Comparison of ENCODE assay signal across 16 cellular contexts in the genomic region with DNA sequence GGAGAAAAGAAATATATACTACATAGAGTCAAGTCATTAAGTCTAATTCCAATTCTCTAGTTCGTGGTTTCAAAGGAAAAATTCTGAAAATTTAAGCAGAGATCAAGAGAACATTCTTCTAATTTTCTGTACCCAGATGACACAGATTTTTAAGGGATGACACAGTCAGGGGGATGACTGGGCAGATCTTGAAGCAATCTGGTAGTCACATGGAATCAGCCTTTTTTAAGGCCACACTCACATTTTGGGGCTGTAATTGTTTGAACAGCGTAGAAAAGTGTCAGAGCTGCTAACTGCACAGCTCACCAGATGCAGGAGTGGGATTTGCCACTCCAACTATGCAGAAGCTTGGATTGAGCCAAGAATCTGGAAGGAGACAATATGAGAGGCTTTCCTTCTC. TPM values are rescaled to one million over a fixed set of nuclear protein-coding genes. Genes with fewer than 3 reads are reported as not detected.
DNase-seq lines count a peak whose midpoint lies in the region; FAIRE-seq and TF ChIP-seq lines count a peak whose summit lies in the region.
"Had no signal": no experiment of that assay in that cellular context is flagged by ENCODE, and none has a peak within 500 bp of the region (broad histone marks: within the 10 kb centered on the region; RNA-seq: fewer than 3 reads in every experiment).

No MANE protein-coding gene starts in this region.

- no peaks in the 10 kb centered on the region for H3K4me1 ChIP-seq in ascending aorta

- H3K4me3 ChIP-seq in ascending aorta = no peak overlapping the region

- H3K27ac ChIP-seq in ascending aorta = no peak overlapping the region
- H3K27ac ChIP-seq: 22Rv1 had no signal

- DNase-seq in A172 (ENCODE audit: low spot score) (peak; percentile 96), H54 (ENCODE audit: insufficient read length, low spot score) (no peak), astrocyte of the hippocampus (ENCODE audit: low read depth, low spot score) (peak; percentile 62), kidney glomerular epithelial cell (lab: John Stamatoyannopoulos, UW) (peak; percentile 13), NCI-H1694 treated with DMSO at 0.1 percent for 48 hours (lab: John Stamatoyannopoulos, UW) (no peak), ascending aorta (ENCODE audit: low spot score in 2 of 2) (no peak), dermis blood vessel endothelial cell (no peak), cerebellum (ENCODE audit: low spot score) (no peak)
- DNase-seq: activated CD4-positive, alpha-beta T cell treated with anti-CD3 and anti-CD28 coated beads, Interleukin-2, amount 10 ng/mL, durations not matched to agents 24 days and 14 days; activated T-cell treated with anti-CD3 and anti-CD28 coated beads, Interleukin-2, amount 50 U/mL, for 48 hours; left colon; naive thymus-derived CD4-positive, alpha-beta T cell; NCI-H1417; NCI-H510A; RPMI8226 had no signal

- peak; percentile 43 for FAIRE-seq in H54 (lab: Jason Lieb, UNC)

- intact Hi-C loops in ascending aorta (cut with DNase I) = no loop called here

- H3K36me3 ChIP-seq in ascending aorta = no peaks in the 10 kb centered on the region

- TF ChIP-seq CTCF in ascending aorta (IDR thresholded peaks at IDR 0.05) = no peak

- no peaks in the 10 kb centered on the region for H3K27me3 ChIP-seq in ascending aorta

- H3K9me3 ChIP-seq in ascending aorta = no peaks in the 10 kb centered on the region

- TF ChIP-seq POLR2A in H54 (IDR thresholded peaks at IDR 0.05; ENCODE audit: low read depth, low read length) = no peak

RNA-seq across cellular contexts. Expression of a gene that starts 20.4 kb away (rescaled TPM):
- total RNA-seq in A172 (2014; rRNA removed; shearing (Covaris generic)) = 7.6 and 14.9 TPM in 2 replicates
- total RNA-seq in ascending aorta = 44.8 TPM
- total RNA-seq in dermis blood vessel endothelial cell = 31.1 and 41.0 TPM in 2 replicates
- 109 TPM for total RNA-seq in cerebellum

Comparison
In these comparisons a context has a peak if more than half of its experiments do, and no peak if none do; other contexts are left out.
1. DNase-seq: peak in A172 (single experiment), astrocyte of the hippocampus (single experiment) and kidney glomerular epithelial cell (single experiment); none in H54 (single experiment), NCI-H1694 treated with DMSO at 0.1 percent for 48 hours (single experiment), ascending aorta (0 of 2), dermis blood vessel endothelial cell (single experiment) and cerebellum (single experiment).